Comparison of ENCODE assay signal across 24 cellular contexts in genomic region chr2:30656079-30656478, GRCh38.
A peak's percentile ranks its signal among the peaks of the same experiment; 100 is the strongest.
DNase-seq lines count a peak whose midpoint lies in the region; ATAC-seq, FAIRE-seq and TF ChIP-seq lines count a peak whose summit lies in the region.
"Had no signal": no experiment of that assay in that cellular context is flagged by ENCODE, and none has a peak within 500 bp of the region (broad histone marks: within the 10 kb centered on the region; RNA-seq: fewer than 3 reads in every experiment).

No MANE protein-coding gene starts in this region.

- FAIRE-seq in K562 (lab: Jason Lieb, UNC): no peak
- FAIRE-seq: GM12878 had no signal

- peak overlapping the region; percentile 88; the same call in 1 of the 2 replicates for H2AK5ac ChIP-seq in IMR-90 (ENCODE audit: low read depth, low read length)
- no peak overlapping the region for H2AK5ac ChIP-seq in mesenchymal stem cell (ENCODE audit: low read length, severe bottlenecking)

- no peak for TF ChIP-seq EP300 in K562 (IDR thresholded peaks at IDR 0.05; ENCODE audit: low read length)

- H3K79me1 ChIP-seq in IMR-90 (ENCODE audit: low read depth in 1 of 2, low read length in 2 of 2) (no peaks in the 10 kb centered on the region), mesenchymal stem cell (replicated peaks; ENCODE audit: low read length, poor library complexity, severe bottlenecking) (no peaks in the 10 kb centered on the region)

- H4K8ac ChIP-seq in IMR-90 (ENCODE audit: low read depth in 2 of 2, low read length in 2 of 2) (peak overlapping the region; percentile 23 to 57; a peak in 2 of 4 replicates), mesenchymal stem cell (ENCODE audit: low read length) (no peak overlapping the region)

- H3K9me1 ChIP-seq in IMR-90 (ENCODE audit: insufficient read depth, low read length) (peaks cover 26% of the 10 kb centered on the region), K562 (ENCODE audit: control insufficient read depth, insufficient read depth, low read length) (no peaks in the 10 kb centered on the region)

- TF ChIP-seq CTCF in AG04450 (IDR thresholded peaks at IDR 0.05; ENCODE audit: low read depth, low read length) (no peak), IMR-90 (conservative IDR thresholded peaks at IDR 0.05; ENCODE audit: low read depth, low read length) (no peak), K562 (IDR thresholded peaks at IDR 0.05 in 2 of 3, conservative IDR thresholded peaks at IDR 0.05 in 1 of 3; ENCODE audit: insufficient read depth in 2 of 3, low read depth in 1 of 3, low read length in 3 of 3) (no peak)

- peak overlapping the region; percentile 48; the same call in 1 of the 2 replicates for H3K23ac ChIP-seq in IMR-90 (ENCODE audit: low read depth, low read length)
- no peak overlapping the region for H3K23ac ChIP-seq in mesenchymal stem cell (ENCODE audit: low read length in 2 of 2)

- H2AFZ ChIP-seq in IMR-90 (replicated peaks; ENCODE audit: low read length, poor library complexity) (peak overlapping the region; percentile 58), K562 (ENCODE audit: low read depth, low read length) (no peak overlapping the region), mesenchymal stem cell (ENCODE audit: low read depth, low read length) (no peak overlapping the region)

- H3K9me3 ChIP-seq in AG04450 (ENCODE audit: control insufficient read depth, insufficient read depth, low read length) (no peaks in the 10 kb centered on the region), IMR-90 (ENCODE audit: control insufficient read depth, insufficient read depth, low read length) (no peaks in the 10 kb centered on the region), K562 (replicated peaks; ENCODE audit: control insufficient read depth, insufficient read depth, low read depth, low read length) (no peaks in the 10 kb centered on the region), mesenchymal stem cell (ENCODE audit: control insufficient read depth, low read length) (no peaks in the 10 kb centered on the region)
- H3K9me3 ChIP-seq: ovary, upper lobe of right lung had no signal

- H4K91ac ChIP-seq in IMR-90 (ENCODE audit: insufficient read depth, low read depth, low read length) (peak overlapping the region; percentile 70), mesenchymal stem cell (ENCODE audit: low read length) (no peak overlapping the region)

- dilution Hi-C loops in IMR-90 (cut with HindIII; ENCODE audit: low sequenced_read_pairs, unreplicated experiment): no loop called here

- POLR2A ChIA-PET in AG04450 (lab: Yijun Ruan, JAX) (interaction anchor here (0.5 to 2.2 kb wide), 3 partner anchors 10 to 292 kb away, joined by 3 to 8 read pairs (median 4); no protein-coding TSS in a partner anchor), IMR-90 (lab: Charles Lee; ENCODE audit: unreplicated experiment) (interaction anchor here (0.6 kb wide), 1 partner anchor 449 kb away, joined by 3 read pairs; no protein-coding TSS in a partner anchor), K562 (lab: Yijun Ruan, JAX) (interaction anchor here (1.0 to 1.3 kb wide), 2 partner anchors 10 kb away, joined by 3 to 4 read pairs; no protein-coding TSS in a partner anchor)

- no peak for DNase-seq in AG04450 (ENCODE audit: low read depth, low spot score)
- peak; percentile 71 for DNase-seq in IMR-90
- peak in 1 of 4 experiments; percentile 12 for DNase-seq in K562 (ENCODE audit: extremely low read depth in 1 of 4, low spot score in 3 of 4)
- DNase-seq in mesenchymal stem cell: peak; percentile 62
- no peak for DNase-seq in ureter (ENCODE audit: low spot score)
- DNase-seq in NOMO-1 treated with DMSO at 0.1 percent for 48 hours (lab: John Stamatoyannopoulos, UW; ENCODE audit: unreplicated experiment): no peak
- DNase-seq: activated CD4-positive, alpha-beta T cell treated with anti-CD3 and anti-CD28 coated beads for 48 hours; activated effector memory CD4-positive, alpha-beta T cell treated with Interleukin-2 at 50 U/mL for 16 hours; activated naive CD8-positive, alpha-beta T cell treated with anti-CD3 and anti-CD28 coated beads, Interleukin-2, amount 50 U/mL, for 24 hours; dorsolateral prefrontal cortex; GF-D8; glutamatergic neuron; NCI-H2081; NCI-H510A; ovary; stimulated activated naive CD8-positive, alpha-beta T cell treated with anti-CD3 and anti-CD28 coated beads, Interleukin-15, amount 100 ng/mL, for 72 hours; SW 1271; upper lobe of right lung had no signal

- H3K14ac ChIP-seq in IMR-90 (replicated peaks; ENCODE audit: low read depth, low read length) (peak overlapping the region; percentile 89), mesenchymal stem cell (ENCODE audit: low read length in 2 of 2) (no peak overlapping the region)

- no peak for TF ChIP-seq POLR2A in IMR-90 (IDR thresholded peaks at IDR 0.05; ENCODE audit: low read depth, low read length)
- TF ChIP-seq POLR2A in K562 (conservative IDR thresholded peaks at IDR 0.05): no peak

- H3K4me1 ChIP-seq in IMR-90 (ENCODE audit: control insufficient read depth, insufficient read depth, low read length) (peaks cover 26% of the 10 kb centered on the region), K562 (replicated peaks in 1 of 2; ENCODE audit: control insufficient read depth in 2 of 2, insufficient read depth in 2 of 2, low read length in 2 of 2) (peaks cover 0 to 14% of the 10 kb centered on the region in 2 experiments; a peak in 2 of 5 replicates), mesenchymal stem cell (ENCODE audit: control insufficient read depth, insufficient read depth, low read depth, low read length) (peaks cover 9% of the 10 kb centered on the region)
- H3K4me1 ChIP-seq: upper lobe of right lung had no signal

- H3K4me2 ChIP-seq in IMR-90 (ENCODE audit: low read depth, low read length): no peak overlapping the region
- no peak overlapping the region for H3K4me2 ChIP-seq in K562 (ENCODE audit: insufficient read depth, low read length)
- no peak overlapping the region for H3K4me2 ChIP-seq in mesenchymal stem cell (ENCODE audit: low read length, poor library complexity, severe bottlenecking)

- no peak overlapping the region for H2BK12ac ChIP-seq in mesenchymal stem cell (ENCODE audit: low read length in 2 of 2)

- TF ChIP-seq RAD21 in IMR-90 (IDR thresholded peaks at IDR 0.05; ENCODE audit: low read length): no peak
- no peak for TF ChIP-seq RAD21 in K562 (CRISPR knock-in tag; conservative IDR thresholded peaks at IDR 0.05 in 1 of 2, IDR thresholded peaks at IDR 0.05 in 1 of 2)

- H3K36me3 ChIP-seq in IMR-90 (ENCODE audit: control insufficient read depth, insufficient read depth, low read length) (no peaks in the 10 kb centered on the region), K562 (ENCODE audit: control insufficient read depth, insufficient read depth, low read length) (no peaks in the 10 kb centered on the region), mesenchymal stem cell (ENCODE audit: control insufficient read depth in 1 of 2, insufficient read depth in 2 of 2, low read depth in 1 of 2, low read length in 2 of 2) (no peaks in the 10 kb centered on the region)
- H3K36me3 ChIP-seq: cardiac muscle cell, ovary, upper lobe of right lung had no signal

- peak overlapping the region; percentile 96; the same call in 2 of the 3 replicates for H2BK15ac ChIP-seq in IMR-90 (ENCODE audit: low read depth, low read length)
- no peak overlapping the region for H2BK15ac ChIP-seq in mesenchymal stem cell (ENCODE audit: low read depth, poor library complexity, severe bottlenecking)

- no peaks in the 10 kb centered on the region for H3K79me2 ChIP-seq in K562 (ENCODE audit: control insufficient read depth, insufficient read depth, low read length)

- H3K9ac ChIP-seq in IMR-90 (ENCODE audit: low read depth, low read length): no peak overlapping the region
- no peak overlapping the region for H3K9ac ChIP-seq in K562 (ENCODE audit: insufficient read depth in 1 of 2, low read depth in 2 of 2, low read length in 2 of 2)
- H3K9ac ChIP-seq in mesenchymal stem cell (ENCODE audit: low read length): no peak overlapping the region

- peak overlapping the region; percentile 75 for H2BK5ac ChIP-seq in IMR-90 (ENCODE audit: low read depth, low read length, poor library complexity, severe bottlenecking)
- H2BK5ac ChIP-seq in mesenchymal stem cell (ENCODE audit: low read depth, low read length, poor library complexity, severe bottlenecking): no peak overlapping the region

- H3K27me3 ChIP-seq in AG04450 (ENCODE audit: control insufficient read depth, insufficient read depth, low read length): no peaks in the 10 kb centered on the region
- H3K27me3 ChIP-seq in IMR-90 (ENCODE audit: control insufficient read depth, insufficient read depth, low read length): no peaks in the 10 kb centered on the region
- H3K27me3 ChIP-seq in K562 (ENCODE audit: control insufficient read depth in 2 of 2, insufficient read depth in 2 of 2, low read length in 2 of 2): peaks cover 6 to 26% of the 10 kb centered on the region in 2 experiments; a peak in 4 of 5 replicates
- no peaks in the 10 kb centered on the region for H3K27me3 ChIP-seq in mesenchymal stem cell (ENCODE audit: control insufficient read depth in 1 of 2, insufficient read depth in 1 of 2, low read length in 2 of 2)
- H3K27me3 ChIP-seq: cardiac muscle cell, dorsolateral prefrontal cortex, ovary, upper lobe of right lung had no signal

- peak overlapping the region; percentile 84 for H3K18ac ChIP-seq in IMR-90 (ENCODE audit: low read depth, low read length)
- H3K18ac ChIP-seq in mesenchymal stem cell (ENCODE audit: low read depth in 1 of 2, low read length in 2 of 2): peak overlapping the region in 1 of 2 experiments; percentile 3

- CTCF ChIA-PET in AG04450 (lab: Charles Lee): interaction anchor here (1.2 to 2.5 kb wide), 2 partner anchors 55 to 448 kb away, joined by 6 to 10 read pairs; no protein-coding TSS in a partner anchor
- CTCF ChIA-PET in IMR-90 (lab: Yijun Ruan, JAX): interaction anchor here (0.7 to 0.9 kb wide), 2 partner anchors 11 to 55 kb away, joined by 3 to 6 read pairs; no protein-coding TSS in a partner anchor
- CTCF ChIA-PET in K562 (lab: Yijun Ruan, JAX; ENCODE audit: low intra/inter-chr PET ratio): no interaction called here

- no peak overlapping the region for H3K56ac ChIP-seq in IMR-90 (ENCODE audit: extremely low read depth, insufficient read depth, low read length)

- H2AK9ac ChIP-seq in IMR-90 (replicated peaks; ENCODE audit: low read depth, low read length, poor library complexity): no peak overlapping the region

- peak overlapping the region; percentile 88 for H2BK20ac ChIP-seq in IMR-90 (ENCODE audit: low read depth, low read length)

- intact Hi-C loops in IMR-90 (cut with micrococcal nuclease): no loop called here
- intact Hi-C loops in K562 (cut with micrococcal nuclease): no loop called here

- H3K27ac ChIP-seq in AG04450 (ENCODE audit: low read depth, low read length): peak overlapping the region; percentile 70
- peak overlapping the region; percentile 32 for H3K27ac ChIP-seq in IMR-90 (ENCODE audit: insufficient read depth, low read length)
- no peak overlapping the region for H3K27ac ChIP-seq in K562 (ENCODE audit: extremely low read depth, low read depth, low read length)
- H3K27ac ChIP-seq in mesenchymal stem cell (ENCODE audit: low read length, poor library complexity, severe bottlenecking): no peak overlapping the region
- H3K27ac ChIP-seq: C4-2B, cardiac muscle cell, dorsolateral prefrontal cortex, ovary, upper lobe of right lung had no signal

- peak; percentile 14; the same call in 1 of the 2 replicates for ATAC-seq in IMR-90 (ENCODE audit: low read depth)
- ATAC-seq in K562: no peak
- no peak for ATAC-seq in HG02571 (IDR thresholded peaks at IDR 0.05; ENCODE audit: unreplicated experiment)
- no peak for ATAC-seq in GM18511 (IDR thresholded peaks at IDR 0.05; ENCODE audit: unreplicated experiment)
- ATAC-seq: activated naive CD8-positive, alpha-beta T cell treated with anti-CD3 and anti-CD28 coated beads, Interleukin-2, amount 50 U/mL, for 24 hours; GM12878; HCT116; stimulated activated naive CD8-positive, alpha-beta T cell treated with anti-CD3 and anti-CD28 coated beads, Interleukin-15, amount 100 ng/mL, for 72 hours; upper lobe of right lung had no signal

- H4K20me1 ChIP-seq in IMR-90 (ENCODE audit: insufficient read depth, low read length) (no peaks in the 10 kb centered on the region), K562 (replicated peaks; ENCODE audit: control insufficient read depth, insufficient read depth, low read length) (no peaks in the 10 kb centered on the region)

- in situ Hi-C loops in IMR-90 (cut with MboI; ENCODE audit: low sequenced_read_pairs) (no loop called here), K562 (cut with MboI) (no loop called here)

- H4K5ac ChIP-seq in IMR-90 (ENCODE audit: low read depth, low read length): peak overlapping the region; percentile 75

- H3K4ac ChIP-seq in IMR-90 (ENCODE audit: low read depth, low read length) (peak overlapping the region; percentile 67), mesenchymal stem cell (ENCODE audit: low read depth in 1 of 2, low read length in 2 of 2) (no peak overlapping the region)

- peak overlapping the region; percentile 88 for H2BK120ac ChIP-seq in IMR-90 (ENCODE audit: low read depth, low read length)
- no peak overlapping the region for H2BK120ac ChIP-seq in mesenchymal stem cell (ENCODE audit: low read depth, low read length)

- 0% methylated on average over 1 of the region's 4 CpGs; no CpG with 5 or more reads in 1 of the 2 experiments for WGBS in IMR-90 (ENCODE audit: extremely low coverage in 2 of 2, insufficient read length in 1 of 2), 2 experiments
- 12% methylated on average over 4 of the region's 4 CpGs for WGBS in K562 (ENCODE audit: insufficient coverage, low coverage, missing lambda C conversion rate)
- WGBS in mesenchymal stem cell: 59% methylated on average over 4 of the region's 4 CpGs

- no TSS peak for BruUV-seq in IMR-90 (replicated peaks; lab: Mats Ljungman, UMichigan)
- no TSS peak for BruUV-seq in K562 (replicated peaks; lab: Mats Ljungman, UMichigan)

- H3K4me3 ChIP-seq in AG04450 (ENCODE audit: low read depth, low read length) (no peak overlapping the region), IMR-90 (ENCODE audit: insufficient read depth, low read depth, low read length) (no peak overlapping the region), K562 (no peak overlapping the region), mesenchymal stem cell (ENCODE audit: insufficient read depth in 1 of 2, low read depth in 1 of 2, low read length in 2 of 2) (no peak overlapping the region)
- H3K4me3 ChIP-seq: cardiac muscle cell, dorsolateral prefrontal cortex, GM12878, ovary, upper lobe of right lung had no signal

Comparison
In these comparisons a context has a peak if more than half of its experiments do, and no peak if none do; other contexts are left out.
1. DNase-seq: peak in IMR-90 (single experiment) and mesenchymal stem cell (single experiment); none in AG04450 (single experiment), ureter (single experiment) and NOMO-1 treated with DMSO at 0.1 percent for 48 hours (single experiment).
2. H3K27ac ChIP-seq: peak in AG04450 (single experiment) and IMR-90 (single experiment); none in K562 (single experiment) and mesenchymal stem cell (single experiment).